In the genomic region with DNA sequence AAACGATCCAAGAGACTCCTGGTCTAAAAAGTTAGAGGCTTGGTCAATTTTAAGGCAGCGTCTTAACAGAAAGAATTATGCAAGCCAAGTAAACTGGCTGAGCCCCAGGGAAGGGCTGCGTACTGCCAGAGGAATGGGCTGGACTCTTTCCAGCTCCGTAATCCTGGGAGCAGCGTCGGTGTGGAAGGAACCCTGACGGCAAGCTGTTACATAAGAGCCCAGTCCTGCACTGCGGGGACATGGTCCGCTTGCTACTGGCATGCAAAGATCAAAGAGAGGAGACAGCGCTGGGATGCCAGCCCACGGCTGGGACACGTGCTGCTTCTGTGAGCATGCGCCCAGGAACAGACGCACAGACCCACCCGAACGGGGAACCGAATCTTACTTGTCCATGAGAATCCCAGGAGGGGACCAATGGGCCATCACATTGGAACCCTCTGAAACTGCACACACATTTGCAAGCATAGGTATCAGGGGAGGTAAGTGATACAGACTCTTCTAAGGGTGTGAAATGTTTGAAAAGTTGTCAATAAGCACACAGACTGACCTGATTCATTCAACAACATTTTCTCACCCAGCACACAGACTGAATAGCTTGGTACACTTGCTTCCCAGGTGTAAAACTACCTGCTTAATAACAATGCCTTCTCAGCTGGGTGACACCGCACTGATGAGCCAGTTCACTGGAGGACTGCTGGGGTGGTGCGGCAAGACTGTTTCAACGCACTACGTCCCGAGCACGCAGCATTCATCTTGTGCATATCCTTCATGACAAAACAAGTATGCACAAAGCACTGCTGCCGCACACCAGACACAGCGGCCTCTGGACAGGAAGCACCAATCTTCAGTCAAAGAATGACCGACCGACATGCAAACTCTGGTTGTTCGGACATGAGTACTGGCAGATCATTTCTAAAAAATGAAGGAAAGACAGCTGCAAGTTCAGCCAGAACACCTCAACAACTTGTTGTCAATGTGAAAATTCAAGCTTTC, we compare ENCODE assay signal across 8 cellular contexts.
DNase-seq lines count a peak whose midpoint lies in the region; ATAC-seq and TF ChIP-seq lines count a peak whose summit lies in the region.

No MANE protein-coding gene starts in this region.

- H3K4me1 Mint-ChIP-seq in nephron, result peaks cover 42% of the 10 kb centered on the region

- no peaks in the 10 kb centered on the region for H3K27me3 Mint-ChIP-seq in nephron (ENCODE audit: low read depth)

- TF ChIP-seq CTCF in Peyer's patch (IDR thresholded peaks at IDR 0.05) (no peak), nephron (IDR thresholded peaks at IDR 0.05; ENCODE audit: unreplicated experiment in 3 of 3) (no peak)

- no peaks in the 10 kb centered on the region for H3K9me3 Mint-ChIP-seq in nephron

- H3K27me3 ChIP-seq in Peyer's patch, result no peaks in the 10 kb centered on the region

- no peak overlapping the region for H3K4me3 ChIP-seq in Peyer's patch

- no peaks in the 10 kb centered on the region for H3K9me3 ChIP-seq in Peyer's patch

- peaks cover 0 to 33% (median 10%) of the 10 kb centered on the region in 4 donors for H3K4me1 ChIP-seq in Peyer's patch

- H3K36me3 ChIP-seq in Peyer's patch, result no peaks in the 10 kb centered on the region

- peak; percentile 46 for DNase-seq in DMS79 treated with DMSO at 0.1 percent for 48 hours (lab: John Stamatoyannopoulos, UW)
- peak; percentile 40 to 90 (median 86) for DNase-seq in Peyer's patch
- DNase-seq in stimulated activated CD4-positive, alpha-beta T cell treated with anti-CD3 and anti-CD28 coated beads, Interleukin-1b, Interleukin-23, amount 100 ng/mL, for 48 hours, result no peak
- DNase-seq in NCI-H187 (lab: John Stamatoyannopoulos, UW), result no peak
- no peak for DNase-seq in NCI-H526 treated with DMSO at 0.1 percent for 48 hours (lab: John Stamatoyannopoulos, UW)

- TF ChIP-seq POLR2A in Peyer's patch (IDR thresholded peaks at IDR 0.05), result no peak

- H3K27ac Mint-ChIP-seq in nephron, result peak overlapping the region; percentile 60 to 81 (median 77)

- ATAC-seq in esophagus mucosa (peak; percentile 91), GM18867 (IDR thresholded peaks at IDR 0.05; ENCODE audit: unreplicated experiment) (no peak)

- H3K27ac ChIP-seq in Peyer's patch, result peak overlapping the region; percentile 5 to 73 (median 44)

- peak overlapping the region in 2 of 3 experiments; percentile 15 to 35 for H3K4me3 Mint-ChIP-seq in nephron

- peaks cover 25% of the 10 kb centered on the region for H3K36me3 Mint-ChIP-seq in nephron (ENCODE audit: low read depth)

Comparison
In these comparisons a context has a peak if more than half of its experiments do, and no peak if none do; other contexts are left out.
1. DNase-seq: peak in DMS79 treated with DMSO at 0.1 percent for 48 hours (single experiment) and Peyer's patch (3 of 3); none in stimulated activated CD4-positive, alpha-beta T cell treated with anti-CD3 and anti-CD28 coated beads, Interleukin-1b, Interleukin-23, amount 100 ng/mL, for 48 hours (single experiment), NCI-H187 (0 of 2) and NCI-H526 treated with DMSO at 0.1 percent for 48 hours (single experiment).